Comparison of ENCODE assay signal across 1 cellular context in the genomic region with DNA sequence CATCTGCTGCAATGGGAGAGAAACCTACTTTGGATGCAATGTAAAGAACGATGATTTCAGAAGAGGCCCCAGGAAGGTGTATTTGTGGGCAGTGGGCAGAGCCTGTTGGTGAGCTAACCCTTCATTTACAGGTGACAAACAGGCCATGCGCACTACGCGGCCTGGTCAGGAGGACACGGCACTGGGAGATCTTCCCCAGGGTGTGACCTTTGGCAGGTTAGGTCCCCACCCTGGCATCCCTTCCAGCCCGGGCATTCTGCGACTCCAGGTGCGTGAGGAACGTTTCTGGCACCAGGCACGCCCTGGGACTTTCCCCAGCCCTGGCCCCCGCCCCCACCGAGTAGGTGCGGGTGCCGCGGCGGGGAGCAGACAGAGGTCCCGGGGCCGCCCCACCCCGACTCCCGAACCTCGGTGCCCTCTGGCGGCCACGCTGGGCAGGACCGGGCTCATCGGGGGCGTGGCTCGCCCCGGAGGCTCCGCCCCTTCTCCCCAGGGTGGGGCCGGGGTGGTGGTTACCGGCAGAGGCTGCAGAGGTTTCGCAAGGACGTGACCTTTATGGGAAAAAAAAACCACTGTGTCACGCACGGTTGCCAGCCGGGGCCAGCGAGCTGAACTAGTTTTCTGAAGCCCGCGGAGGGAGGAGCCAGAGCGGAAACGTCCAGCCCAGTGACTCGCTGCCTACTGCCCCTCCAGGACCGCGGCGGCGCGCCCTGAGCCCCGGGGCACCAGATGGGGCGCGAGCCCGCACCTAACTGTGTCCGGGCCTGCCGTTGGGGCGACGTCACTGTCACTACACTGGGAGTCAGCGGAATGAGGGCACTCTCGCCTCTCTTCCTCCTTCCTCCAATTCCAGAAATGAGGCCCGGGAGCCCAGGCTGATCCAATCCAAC.
A peak's percentile ranks its signal among the peaks of the same experiment; 100 is the strongest.
TF ChIP-seq lines count a peak whose summit lies in the region.

No MANE protein-coding gene starts in this region.

TF ChIP-seq in HCT116, 20 proteins besides CTCF, POLR2A, EP300 and RAD21 (continued from another document):
- TF ChIP-seq POLR2AphosphoS5 (IDR thresholded peaks at IDR 0.05; ENCODE audit: low read depth, low read length) (peak; percentile 23; the same call in 1 of the 2 replicates), CBX3 (IDR thresholded peaks at IDR 0.05; ENCODE audit: low read depth) (0 out of 2 replicates have a peak, but pooled peaks have one; percentile 12)
